In the genomic region with DNA sequence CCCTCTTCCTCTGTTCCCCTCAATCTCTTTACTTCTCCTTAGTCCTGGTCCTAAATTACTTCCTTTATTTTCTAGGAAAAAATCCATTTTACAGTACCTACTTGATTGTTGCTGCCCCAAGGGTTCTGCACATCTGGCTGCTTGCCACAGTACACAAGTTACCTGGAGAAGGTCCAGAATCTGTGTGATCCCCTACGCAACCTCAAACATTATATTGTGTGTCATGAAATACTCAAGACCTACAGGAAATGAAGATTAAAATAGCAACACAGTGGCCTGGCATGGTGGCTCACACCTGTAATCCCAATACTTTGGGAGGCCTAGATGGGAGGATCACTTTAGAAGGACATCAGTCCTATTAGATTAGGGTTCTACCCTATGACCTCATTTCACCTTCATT, we compare ENCODE assay signal across 22 cellular contexts. TPM values are rescaled to one million over a fixed set of nuclear protein-coding genes. Genes with fewer than 3 reads are reported as not detected.
DNase-seq lines count a peak whose midpoint lies in the region; ATAC-seq, FAIRE-seq and TF ChIP-seq lines count a peak whose summit lies in the region.
"Had no signal": no experiment of that assay in that cellular context is flagged by ENCODE, and none has a peak within 500 bp of the region (broad histone marks: within the 10 kb centered on the region; RNA-seq: fewer than 3 reads in every experiment).

No MANE protein-coding gene starts in this region.

- no TSS peak for BruUV-seq in PC-3 (replicated peaks; lab: Mats Ljungman, UMichigan)
- BruUV-seq in endothelial cell of umbilical vein (replicated peaks; lab: Mats Ljungman, UMichigan): no TSS peak

- dilution Hi-C loops in endothelial cell of umbilical vein (cut with MboI; ENCODE audit: extremely low pct_ligation_motif_present, low sequenced_read_pairs): no loop called here

- no peak for TF ChIP-seq EP300 in stomach (IDR thresholded peaks at IDR 0.05)

- H3K9ac ChIP-seq in PC-3 (ENCODE audit: low read length) (no peak overlapping the region), endothelial cell of umbilical vein (replicated peaks; ENCODE audit: extremely low read depth, insufficient read depth, low read length) (no peak overlapping the region)
- H3K9ac ChIP-seq: neural progenitor cell had no signal

- H3K27me3 ChIP-seq in PC-3 (ENCODE audit: low read length) (no peaks in the 10 kb centered on the region), endothelial cell of umbilical vein (ENCODE audit: control insufficient read depth in 2 of 2, insufficient read depth in 2 of 2, low read length in 2 of 2) (no peaks in the 10 kb centered on the region), stomach (no peaks in the 10 kb centered on the region)
- H3K27me3 ChIP-seq: cardiac muscle cell, neural progenitor cell had no signal

- H2AFZ ChIP-seq in PC-3 (ENCODE audit: low read length) (no peak overlapping the region), endothelial cell of umbilical vein (ENCODE audit: low read depth, low read length) (no peak overlapping the region)
- H2AFZ ChIP-seq: neural progenitor cell had no signal

- H3K27ac ChIP-seq in PC-3 (ENCODE audit: low read length) (no peak overlapping the region), endothelial cell of umbilical vein (ENCODE audit: insufficient read depth, low read depth, low read length) (no peak overlapping the region), stomach (no peak overlapping the region)
- H3K27ac ChIP-seq: C4-2B, cardiac muscle cell, neural progenitor cell, thoracic aorta had no signal

- POLR2A ChIA-PET in PC-3 (lab: Charles Lee; ENCODE audit: unreplicated experiment) (no interaction called here), endothelial cell of umbilical vein (lab: Charles Lee) (no interaction called here)

- H3K36me3 ChIP-seq in PC-3 (ENCODE audit: low read depth, low read length): no peaks in the 10 kb centered on the region
- H3K36me3 ChIP-seq in endothelial cell of umbilical vein (ENCODE audit: control insufficient read depth in 2 of 2, extremely low read depth in 1 of 2, insufficient read depth in 2 of 2, low read length in 2 of 2): no peaks in the 10 kb centered on the region
- H3K36me3 ChIP-seq in stomach: peaks cover 0 to 1% (median 0%) of the 10 kb centered on the region in 4 donors
- H3K36me3 ChIP-seq: cardiac muscle cell, neural progenitor cell, thoracic aorta had no signal

- WGBS in stomach, 5 donors: 28 to 67% (median 44%) methylated on average over 1 of the region's 1 CpG

- TF ChIP-seq CTCF in PC-3 (conservative IDR thresholded peaks at IDR 0.05; ENCODE audit: low read depth, low read length): no peak
- TF ChIP-seq CTCF in endothelial cell of umbilical vein (IDR thresholded peaks at IDR 0.05; ENCODE audit: extremely low read depth in 1 of 2, insufficient read depth in 1 of 2, low read depth in 1 of 2, low read length in 2 of 2): no peak
- TF ChIP-seq CTCF in stomach (IDR thresholded peaks at IDR 0.05): no peak

- H3F3A ChIP-seq in PC-3 (ENCODE audit: low read length, unreplicated experiment): no peaks in the 10 kb centered on the region

- H4K20me1 ChIP-seq in PC-3 (ENCODE audit: low read length) (no peaks in the 10 kb centered on the region), endothelial cell of umbilical vein (replicated peaks; ENCODE audit: control insufficient read depth, extremely low read depth, insufficient read depth, low read length) (no peaks in the 10 kb centered on the region)

- H3K9me1 ChIP-seq in endothelial cell of umbilical vein (replicated peaks; ENCODE audit: control insufficient read depth, extremely low read depth, insufficient read depth, low read length): no peaks in the 10 kb centered on the region

- no peak for FAIRE-seq in endothelial cell of umbilical vein (lab: Jason Lieb, UNC)
- no peak for FAIRE-seq in GM19239 (lab: Jason Lieb, UNC)
- FAIRE-seq: A204.1, HTR-8/SVneo had no signal

- H3K4me2 ChIP-seq in PC-3 (ENCODE audit: low read length) (no peak overlapping the region), endothelial cell of umbilical vein (ENCODE audit: insufficient read depth, low read length) (no peak overlapping the region)
- H3K4me2 ChIP-seq: neural progenitor cell had no signal

- TF ChIP-seq POLR2A in endothelial cell of umbilical vein (IDR thresholded peaks at IDR 0.05; ENCODE audit: low read depth, low read length) (no peak), stomach (IDR thresholded peaks at IDR 0.05) (no peak)

- intact Hi-C loops in PC-3 (cut with micrococcal nuclease) (no loop called here), endothelial cell of umbilical vein (cut with micrococcal nuclease) (no loop called here), stomach (cut with DNase I; ENCODE audit: low total_unique reads) (no loop called here)

- H3K4me3 ChIP-seq in PC-3 (ENCODE audit: low read length) (no peak overlapping the region), endothelial cell of umbilical vein (replicated peaks in 1 of 3; ENCODE audit: insufficient read depth in 1 of 3, low read depth in 1 of 3, low read length in 3 of 3) (no peak overlapping the region), stomach (no peak overlapping the region)
- H3K4me3 ChIP-seq: cardiac muscle cell, neural progenitor cell, thoracic aorta had no signal

- no peaks in the 10 kb centered on the region for H3K9me2 ChIP-seq in PC-3 (replicated peaks; ENCODE audit: low read length)

- no peaks in the 10 kb centered on the region for H3K79me2 ChIP-seq in PC-3 (ENCODE audit: low read length)
- no peaks in the 10 kb centered on the region for H3K79me2 ChIP-seq in endothelial cell of umbilical vein (ENCODE audit: control insufficient read depth, insufficient read depth, low read length)

- peak; percentile 4 for DNase-seq in NCI-H1105 treated with DMSO at 0.1 percent for 48 hours (lab: John Stamatoyannopoulos, UW)
- DNase-seq in NCI-H1105 (lab: John Stamatoyannopoulos, UW): no peak
- DNase-seq in PC-3: peak; percentile 90
- peak; percentile 47 for DNase-seq in endothelial cell of umbilical vein (ENCODE audit: low read depth, low spot score)
- peak; percentile 72 for DNase-seq in stomach
- no peak for DNase-seq in GM19239 (ENCODE audit: insufficient read length, low spot score)
- DNase-seq in activated T-cell treated with anti-CD3 and anti-CD28 coated beads, Interleukin-2, amount 50 U/mL, for 1 hour: no peak
- DNase-seq: activated CD8-positive, alpha-beta memory T cell treated with anti-CD3 and anti-CD28 coated beads for 24 hours; activated naive CD8-positive, alpha-beta T cell treated with anti-CD3 and anti-CD28 coated beads, Interleukin-2, amount 10 ng/mL, durations not matched to agents 7 days and 5 days; effector CD8-positive, alpha-beta T cell; hippocampal formation; NCI-H187 treated with DMSO at 0.1 percent for 48 hours; NCI-H526 treated with DMSO at 0.1 percent for 48 hours had no signal

- CTCF ChIA-PET in PC-3 (lab: Charles Lee): no interaction called here
- CTCF ChIA-PET in endothelial cell of umbilical vein (lab: Charles Lee): interaction anchor here (1.0 kb wide), 1 partner anchor 16 kb away, joined by 3 read pairs; no protein-coding TSS in a partner anchor

- H3K9me3 ChIP-seq in PC-3 (ENCODE audit: low read length) (no peaks in the 10 kb centered on the region), endothelial cell of umbilical vein (replicated peaks; ENCODE audit: control insufficient read depth, insufficient read depth, low read length) (no peaks in the 10 kb centered on the region), stomach (no peaks in the 10 kb centered on the region)
- H3K9me3 ChIP-seq: thoracic aorta had no signal

- H3K4me1 ChIP-seq in PC-3 (ENCODE audit: insufficient read depth, low read length): peaks cover 12% of the 10 kb centered on the region
- H3K4me1 ChIP-seq in endothelial cell of umbilical vein (ENCODE audit: control insufficient read depth, extremely low read depth, insufficient read depth, low read length): peaks cover 3% of the 10 kb centered on the region
- peaks cover 0 to 3% (median 0%) of the 10 kb centered on the region in 4 donors for H3K4me1 ChIP-seq in stomach
- H3K4me1 ChIP-seq: neural progenitor cell had no signal

- ATAC-seq in PC-3 (peak; percentile 76), HG02588 (IDR thresholded peaks at IDR 0.05; ENCODE audit: unreplicated experiment) (no peak)
- ATAC-seq: activated CD4-positive, CD25-positive, alpha-beta regulatory T cell treated with anti-CD3 and anti-CD28 coated beads, Interleukin-2, amount 50 U/mL, for 24 hours; Panc1 had no signal

TF ChIP-seq in endothelial cell of umbilical vein, 7 proteins besides CTCF, POLR2A, EP300 and RAD21:
- TF ChIP-seq POLR2AphosphoS5 (IDR thresholded peaks at IDR 0.05; ENCODE audit: insufficient read depth, low read depth, low read length): no peak

RNA-seq across cellular contexts. Expression of gene PRKAR2A, which starts 48.7 kb away (rescaled TPM):
- total RNA-seq in PC-3 (2014; rRNA removed) (68.1 and 117 TPM in 2 replicates), endothelial cell of umbilical vein (62.8 and 69.9 TPM in 2 replicates), stomach (10 to 100 TPM; 12.1 to 65.9 (median 47.3) TPM)
- polyA plus RNA-seq in endothelial cell of umbilical vein (8.6 and 10.5 TPM in 2 replicates), stomach (10 to 100 TPM in 1 of 3 donors, 1 to 10 TPM in 2; 6.9 to 11.0 (median 9.2) TPM)
- 11.2 and 11.3 TPM in 2 replicates for polyA plus RNA-seq in endothelial cell of umbilical vein (2011; cell fraction: cytosol; rRNA removed)
- 8.6 and 9.3 TPM in 2 replicates for polyA plus RNA-seq in endothelial cell of umbilical vein (2011; cell fraction: nucleus; rRNA removed)
- polyA plus RNA-seq in endothelial cell of umbilical vein (2012): 24.2 and 36.3 TPM in 2 replicates
- 31.1 and 32.1 TPM in 2 replicates for polyA minus RNA-seq in endothelial cell of umbilical vein
- polyA minus RNA-seq in endothelial cell of umbilical vein (2011; cell fraction: cytosol; rRNA and poly(A)+ RNA removed): 34.5 TPM
- 6.6 and 10.3 TPM in 2 replicates for polyA minus RNA-seq in endothelial cell of umbilical vein (2011; cell fraction: nucleus; rRNA and poly(A)+ RNA removed)

Comparison
In these comparisons a context has a peak if more than half of its experiments do, and no peak if none do; other contexts are left out.
1. DNase-seq: peak in NCI-H1105 treated with DMSO at 0.1 percent for 48 hours (single experiment), PC-3 (single experiment), endothelial cell of umbilical vein (single experiment) and stomach (single experiment); none in NCI-H1105 (single experiment), GM19239 (single experiment) and activated T-cell treated with anti-CD3 and anti-CD28 coated beads, Interleukin-2, amount 50 U/mL, for 1 hour (single experiment).